In the genomic region with DNA sequence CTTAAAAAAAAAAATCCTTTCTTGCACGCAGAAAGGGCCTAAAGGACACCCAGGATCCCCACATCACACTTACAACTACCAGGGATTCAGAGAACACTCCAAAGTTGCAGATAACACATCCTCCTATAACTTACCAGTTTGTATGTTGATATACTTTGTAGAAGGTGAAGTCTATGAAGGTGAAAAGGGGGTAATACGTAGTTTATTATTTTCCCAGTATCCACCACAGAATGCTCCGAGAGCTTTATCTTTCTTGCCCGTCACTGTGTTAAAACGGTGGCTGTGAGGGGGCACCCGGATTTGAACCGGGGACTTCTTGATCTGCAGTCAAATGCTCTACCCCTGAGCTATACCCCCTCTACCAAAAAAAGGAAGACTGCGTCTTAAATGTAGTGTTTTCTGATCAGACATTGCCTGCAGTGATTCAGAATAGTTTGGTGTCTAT, we compare ENCODE assay signal across 11 cellular contexts. TPM values are rescaled to one million over a fixed set of nuclear protein-coding genes. Genes with fewer than 3 reads are reported as not detected.
DNase-seq lines count a peak whose midpoint lies in the region; ATAC-seq and TF ChIP-seq lines count a peak whose summit lies in the region.
"Had no signal": no experiment of that assay in that cellular context is flagged by ENCODE, and none has a peak within 500 bp of the region (broad histone marks: within the 10 kb centered on the region; RNA-seq: fewer than 3 reads in every experiment).

No MANE protein-coding gene starts in this region.

- H3K27me3 Mint-ChIP-seq in endodermal cell (ENCODE audit: insufficient read depth) (no peaks in the 10 kb centered on the region), endothelial cell (ENCODE audit: unreplicated experiment) (peaks cover 3% of the 10 kb centered on the region)

- H3K36me3 ChIP-seq in BE2C (no peaks in the 10 kb centered on the region), endodermal cell (ENCODE audit: control insufficient read depth, insufficient read depth, low read length) (no peaks in the 10 kb centered on the region)

- H3K36me3 Mint-ChIP-seq in endodermal cell (ENCODE audit: low read depth) (no peaks in the 10 kb centered on the region), endothelial cell (ENCODE audit: low read depth, unreplicated experiment) (no peaks in the 10 kb centered on the region)
- H3K36me3 Mint-ChIP-seq: brain had no signal

- no peak overlapping the region for H3K27ac ChIP-seq in endodermal cell (ENCODE audit: low read depth, low read length)

- H3K9me3 ChIP-seq in BE2C (no peaks in the 10 kb centered on the region), endodermal cell (ENCODE audit: control insufficient read depth, low read length) (no peaks in the 10 kb centered on the region)

- DNase-seq in BE2C: peak; percentile 64
- DNase-seq in ELR (ENCODE audit: low read depth): peak; percentile 65
- peak; percentile 75 for DNase-seq in NCI-H748 (lab: John Stamatoyannopoulos, UW; ENCODE audit: unreplicated experiment)
- DNase-seq in endodermal cell: peak; percentile 79
- no peak for DNase-seq in endothelial cell (ENCODE audit: low spot score)
- no peak for DNase-seq in NCI-H2196 (lab: John Stamatoyannopoulos, UW; ENCODE audit: unreplicated experiment)
- no peak for DNase-seq in Right ventricle myocardium inferior (ENCODE audit: missing footprints)
- DNase-seq: left cardiac atrium, NCI-H1048 had no signal

- no peak overlapping the region for H3K27ac Mint-ChIP-seq in endodermal cell
- H3K27ac Mint-ChIP-seq in endothelial cell (ENCODE audit: unreplicated experiment): no peak overlapping the region

- H3K4me3 ChIP-seq in BE2C (ENCODE audit: low read depth, low read length) (no peak overlapping the region), endodermal cell (ENCODE audit: low read length) (no peak overlapping the region)

- no peak for ATAC-seq in GM21515 (IDR thresholded peaks at IDR 0.05; ENCODE audit: unreplicated experiment)
- ATAC-seq in Right ventricle myocardium inferior: no peak

- WGBS in endodermal cell (ENCODE audit: insufficient coverage in 1 of 2, insufficient read length in 1 of 2), 2 experiments: 20 to 80% methylated on average over 1 to 8 of the region's 8 CpGs

- H3K4me3 Mint-ChIP-seq in endodermal cell (no peak overlapping the region), endothelial cell (ENCODE audit: unreplicated experiment) (no peak overlapping the region)

- H3K4me1 Mint-ChIP-seq in endodermal cell (no peaks in the 10 kb centered on the region), endothelial cell (ENCODE audit: unreplicated experiment) (no peaks in the 10 kb centered on the region)
- H3K4me1 Mint-ChIP-seq: brain had no signal

- H3K9ac ChIP-seq in endodermal cell (ENCODE audit: extremely low read depth, low read length, poor library complexity, severe bottlenecking): no peak overlapping the region

- H3K4me1 ChIP-seq in BE2C: no peaks in the 10 kb centered on the region
- no peaks in the 10 kb centered on the region for H3K4me1 ChIP-seq in endodermal cell (ENCODE audit: control insufficient read depth, insufficient read depth, low read length)

- no peaks in the 10 kb centered on the region for H3K9me3 Mint-ChIP-seq in endodermal cell
- no peaks in the 10 kb centered on the region for H3K9me3 Mint-ChIP-seq in endothelial cell (ENCODE audit: unreplicated experiment)

- H3K27me3 ChIP-seq in BE2C (no peaks in the 10 kb centered on the region), endodermal cell (ENCODE audit: control insufficient read depth, insufficient read depth, low read length, poor library complexity, severe bottlenecking) (no peaks in the 10 kb centered on the region)

- TF ChIP-seq CTCF in BE2C (IDR thresholded peaks at IDR 0.05; ENCODE audit: low read depth, low read length): no peak
- TF ChIP-seq CTCF in endodermal cell (conservative IDR thresholded peaks at IDR 0.05): no peak
- TF ChIP-seq CTCF in endothelial cell (IDR thresholded peaks at IDR 0.05; ENCODE audit: unreplicated experiment): no peak

- intact Hi-C loops in Right ventricle myocardium inferior (cut with DNase I): no loop called here

RNA-seq across cellular contexts. Expression of a gene that starts 7.9 kb away (rescaled TPM):
- polyA plus RNA-seq in BE2C (2012; ENCODE audit: insufficient read depth, insufficient read length, low read depth): 917 TPM
- total RNA-seq in endodermal cell (1,000 to 10,000 TPM; 1,194 to 1,262 TPM), endothelial cell (ENCODE audit: unreplicated experiment) (2,464 TPM), Right ventricle myocardium inferior (897 TPM)
- polyA plus RNA-seq in endodermal cell (2013, experiment 1 of 2): 2,291 TPM
- 2,039 TPM for polyA plus RNA-seq in endodermal cell (2013, experiment 2 of 2)

RNA-seq across cellular contexts. Expression of a gene that starts 8.4 kb away (rescaled TPM):
- polyA plus RNA-seq in BE2C (2012; ENCODE audit: insufficient read depth, insufficient read length, low read depth): 76.5 TPM
- total RNA-seq in endodermal cell: 100 to 1,000 TPM; 168 to 177 TPM
- polyA plus RNA-seq in endodermal cell (2013, experiment 1 of 2): 102 TPM
- 102 TPM for polyA plus RNA-seq in endodermal cell (2013, experiment 2 of 2)
- total RNA-seq in endothelial cell (ENCODE audit: unreplicated experiment): 146 TPM
- total RNA-seq in Right ventricle myocardium inferior: 38.5 TPM

RNA-seq across cellular contexts. Expression of a gene that starts 36.3 kb away (rescaled TPM):
- polyA plus RNA-seq in BE2C (2012; ENCODE audit: insufficient read depth, insufficient read length, low read depth): 30.8 TPM
- total RNA-seq in endodermal cell (10 to 100 TPM; 14.6 to 15.0 TPM), endothelial cell (ENCODE audit: unreplicated experiment) (18.1 TPM), Right ventricle myocardium inferior (9.4 TPM)
- 17.2 TPM for polyA plus RNA-seq in endodermal cell (2013, experiment 1 of 2)
- polyA plus RNA-seq in endodermal cell (2013, experiment 2 of 2): 16.7 TPM

Comparison
In these comparisons a context has a peak if more than half of its experiments do, and no peak if none do; other contexts are left out.
1. DNase-seq: peak in BE2C (single experiment), ELR (single experiment), NCI-H748 (single experiment) and endodermal cell (single experiment); none in endothelial cell (single experiment), NCI-H2196 (single experiment) and Right ventricle myocardium inferior (single experiment).